Comparison of ENCODE assay signal across 14 cellular contexts in genomic region chr13:24313449-24313848, GRCh38. TPM values are rescaled to one million over a fixed set of nuclear protein-coding genes. Genes with fewer than 3 reads are reported as not detected.
DNase-seq lines count a peak whose midpoint lies in the region; ATAC-seq and TF ChIP-seq lines count a peak whose summit lies in the region.
"Had no signal": no experiment of that assay in that cellular context is flagged by ENCODE, and none has a peak within 500 bp of the region (broad histone marks: within the 10 kb centered on the region; RNA-seq: fewer than 3 reads in every experiment).

No MANE protein-coding gene starts in this region.

- H3K36me3 Mint-ChIP-seq in progenitor cell of endocrine pancreas (ENCODE audit: insufficient read depth) = no peaks in the 10 kb centered on the region
- H3K36me3 Mint-ChIP-seq in activated naive CD4-positive, alpha-beta T cell treated with anti-CD3 and anti-CD28 coated beads for 36 hours (ENCODE audit: low read depth) = no peaks in the 10 kb centered on the region

- TF ChIP-seq CTCF in GM10266 (IDR thresholded peaks at IDR 0.05; ENCODE audit: control insufficient read depth, insufficient read depth, low read depth, missing control alignments) = peak; percentile 2
- TF ChIP-seq CTCF in PC-3 (conservative IDR thresholded peaks at IDR 0.05; ENCODE audit: low read depth, low read length) = peak; percentile 50
- peak in 1 of 3 experiments; percentile 32 for TF ChIP-seq CTCF in esophagus muscularis mucosa (IDR thresholded peaks at IDR 0.05)
- TF ChIP-seq CTCF in progenitor cell of endocrine pancreas (IDR thresholded peaks at IDR 0.05; ENCODE audit: unreplicated experiment) = peak; percentile 16

- 42% methylated on average over 5 of the region's 5 CpGs for WGBS in esophagus muscularis mucosa

- TF ChIP-seq POLR2A in esophagus muscularis mucosa (IDR thresholded peaks at IDR 0.05; ENCODE audit: low read depth) = no peak

- no peak for TF ChIP-seq EP300 in esophagus muscularis mucosa (IDR thresholded peaks at IDR 0.05)

- no peak overlapping the region for H3K4me3 Mint-ChIP-seq in progenitor cell of endocrine pancreas (ENCODE audit: low read depth)
- H3K4me3 Mint-ChIP-seq in activated naive CD4-positive, alpha-beta T cell treated with anti-CD3 and anti-CD28 coated beads for 36 hours = no peak overlapping the region

- H3K4me3 ChIP-seq in PC-3 (ENCODE audit: low read length) (no peak overlapping the region), esophagus muscularis mucosa (no peak overlapping the region)

- H3K27ac ChIP-seq in PC-3 (ENCODE audit: low read length) (no peak overlapping the region), esophagus muscularis mucosa (replicated peaks in 1 of 4) (no peak overlapping the region)

- no peaks in the 10 kb centered on the region for H3K79me2 ChIP-seq in PC-3 (ENCODE audit: low read length)

- intact Hi-C loops in PC-3 (cut with micrococcal nuclease) = no loop called here
- intact Hi-C loops in esophagus muscularis mucosa (cut with DNase I) = no loop called here
- intact Hi-C loops in activated naive CD4-positive, alpha-beta T cell treated with anti-CD3 and anti-CD28 coated beads for 36 hours (cut with micrococcal nuclease) = loop anchor here (5.0 kb wide), 1 partner anchor 244 kb away; no protein-coding TSS in a partner anchor

- H3K27ac Mint-ChIP-seq in progenitor cell of endocrine pancreas = no peak overlapping the region
- H3K27ac Mint-ChIP-seq in activated naive CD4-positive, alpha-beta T cell treated with anti-CD3 and anti-CD28 coated beads for 36 hours = no peak overlapping the region

- H3K9me3 Mint-ChIP-seq in progenitor cell of endocrine pancreas (ENCODE audit: low read depth) = no peaks in the 10 kb centered on the region
- H3K9me3 Mint-ChIP-seq in activated naive CD4-positive, alpha-beta T cell treated with anti-CD3 and anti-CD28 coated beads for 36 hours = no peaks in the 10 kb centered on the region

- no peak overlapping the region for H2AFZ ChIP-seq in PC-3 (ENCODE audit: low read length)

- no peak for DNase-seq in GM10266 (ENCODE audit: extremely low spot score)
- peak; percentile 31 for DNase-seq in PC-3
- DNase-seq in esophagus muscularis mucosa (ENCODE audit: extremely low spot score) = peak; percentile 19
- no peak for DNase-seq in progenitor cell of endocrine pancreas (ENCODE audit: low spot score, unreplicated experiment)
- no peak for DNase-seq in activated naive CD4-positive, alpha-beta T cell treated with anti-CD3 and anti-CD28 coated beads for 36 hours
- DNase-seq in stimulated activated CD8-positive, alpha-beta memory T cell treated with anti-CD3 and anti-CD28 coated beads, Interleukin-4, amount 100 ng/mL, for 48 hours = no peak
- DNase-seq: GDM1; head of caudate nucleus; NCI-H1417 treated with DMSO at 0.1 percent for 48 hours; stimulated activated naive CD8-positive, alpha-beta T cell treated with anti-CD3 and anti-CD28 coated beads, Interleukin-15, Interleukin-2, amounts not matched to agents 100 U/mL and 50 U/mL, for 24 hours; T1000 had no signal

- no peaks in the 10 kb centered on the region for H3K4me1 ChIP-seq in PC-3 (ENCODE audit: insufficient read depth, low read length)
- H3K4me1 ChIP-seq in esophagus muscularis mucosa = no peaks in the 10 kb centered on the region

- H3K4me2 ChIP-seq in PC-3 (ENCODE audit: low read length) = no peak overlapping the region

- no TSS peak for BruUV-seq in PC-3 (replicated peaks; lab: Mats Ljungman, UMichigan)

- CTCF ChIA-PET in PC-3 (lab: Charles Lee) = interaction anchor here (0.6 kb wide), 1 partner anchor 415 kb away, joined by 5 read pairs; no protein-coding TSS in a partner anchor
- CTCF ChIA-PET in activated naive CD4-positive, alpha-beta T cell treated with anti-CD3 and anti-CD28 coated beads for 36 hours (lab: Charles Lee) = interaction anchor here (0.7 kb wide), 1 partner anchor 636 kb away, joined by 3 read pairs; no protein-coding TSS in a partner anchor

- H3K27me3 ChIP-seq in PC-3 (ENCODE audit: low read length) (no peaks in the 10 kb centered on the region), esophagus muscularis mucosa (peaks cover 0 to 2% (median 0%) of the 10 kb centered on the region in 4 donors)

- ATAC-seq in PC-3 = no peak
- no peak for ATAC-seq in GM18867 (IDR thresholded peaks at IDR 0.05; ENCODE audit: unreplicated experiment)
- ATAC-seq: stimulated activated naive CD8-positive, alpha-beta T cell treated with anti-CD3 and anti-CD28 coated beads, Interleukin-15, Interleukin-2, amounts not matched to agents 100 U/mL and 50 U/mL, for 24 hours had no signal

- no peaks in the 10 kb centered on the region for H3K9me2 ChIP-seq in PC-3 (replicated peaks; ENCODE audit: low read length)

- H3K4me1 Mint-ChIP-seq in progenitor cell of endocrine pancreas (ENCODE audit: low read depth) = no peaks in the 10 kb centered on the region
- H3K4me1 Mint-ChIP-seq in activated naive CD4-positive, alpha-beta T cell treated with anti-CD3 and anti-CD28 coated beads for 36 hours (ENCODE audit: low read depth) = no peaks in the 10 kb centered on the region

- no peaks in the 10 kb centered on the region for H3K36me3 ChIP-seq in PC-3 (ENCODE audit: low read depth, low read length)
- H3K36me3 ChIP-seq in esophagus muscularis mucosa = no peaks in the 10 kb centered on the region

- no peaks in the 10 kb centered on the region for H4K20me1 ChIP-seq in PC-3 (ENCODE audit: low read length)

- H3K9me3 ChIP-seq in PC-3 (ENCODE audit: low read length) = no peaks in the 10 kb centered on the region
- H3K9me3 ChIP-seq in esophagus muscularis mucosa = no peaks in the 10 kb centered on the region

- POLR2A ChIA-PET in PC-3 (lab: Charles Lee; ENCODE audit: unreplicated experiment) = no interaction called here

- H3K9ac ChIP-seq in PC-3 (ENCODE audit: low read length) = no peak overlapping the region

- H3K27me3 Mint-ChIP-seq in progenitor cell of endocrine pancreas = peaks cover 5% of the 10 kb centered on the region
- no peaks in the 10 kb centered on the region for H3K27me3 Mint-ChIP-seq in activated naive CD4-positive, alpha-beta T cell treated with anti-CD3 and anti-CD28 coated beads for 36 hours (ENCODE audit: low read depth)

- no peaks in the 10 kb centered on the region for H3F3A ChIP-seq in PC-3 (ENCODE audit: low read length, unreplicated experiment)

RNA-seq across cellular contexts. Expression of gene C1QTNF9, which starts 4.1 kb away (rescaled TPM):
- 0.11 TPM in 1 of 2 replicates, not detected in the other for total RNA-seq in PC-3 (2014; rRNA removed)
- total RNA-seq in esophagus muscularis mucosa = 1 to 10 TPM in 1 of 4 donors, under 1 TPM in 3; 0.32 to 2.0 (median 0.91) TPM
- total RNA-seq in progenitor cell of endocrine pancreas = not detected in 2 replicates
- total RNA-seq in activated naive CD4-positive, alpha-beta T cell treated with anti-CD3 and anti-CD28 coated beads for 36 hours = not detected
- total RNA-seq: bronchial epithelial cell, mononuclear cell had no signal

Comparison
In these comparisons a context has a peak if more than half of its experiments do, and no peak if none do; other contexts are left out.
1. DNase-seq: peak in PC-3 (single experiment) and esophagus muscularis mucosa (single experiment); none in GM10266 (single experiment), progenitor cell of endocrine pancreas (single experiment), activated naive CD4-positive, alpha-beta T cell treated with anti-CD3 and anti-CD28 coated beads for 36 hours (single experiment) and stimulated activated CD8-positive, alpha-beta memory T cell treated with anti-CD3 and anti-CD28 coated beads, Interleukin-4, amount 100 ng/mL, for 48 hours (single experiment).